In genomic region chr14:77141592-77142288, GRCh38 we compare ENCODE assay signal across 9 cellular contexts. TPM values are rescaled to one million over a fixed set of nuclear protein-coding genes. Genes with fewer than 3 reads are reported as not detected.
DNase-seq lines count a peak whose midpoint lies in the region; ATAC-seq and TF ChIP-seq lines count a peak whose summit lies in the region.
"Had no signal": no experiment of that assay in that cellular context is flagged by ENCODE, and none has a peak within 500 bp of the region (broad histone marks: within the 10 kb centered on the region; RNA-seq: fewer than 3 reads in every experiment).

Gene ZDHHC22 (minus strand): TSS chr14:77141791. CDS start chr14:77139738, 2,053 bp downstream.

- no peak within 1 kb of the TSS for H3K9ac ChIP-seq in fibroblast of lung (ENCODE audit: insufficient read depth, low read length)

- no peaks in the 10 kb centered on the region for H3K36me3 ChIP-seq in DOHH2 (ENCODE audit: control insufficient read depth, low read length)
- no peaks in the 10 kb centered on the region for H3K36me3 ChIP-seq in fibroblast of lung (ENCODE audit: control insufficient read depth, insufficient read depth, low read length)

- TF ChIP-seq CTCF in DOHH2 (IDR thresholded peaks at IDR 0.05; ENCODE audit: low read depth, low read length, poor library complexity, severe bottlenecking) (no peak), fibroblast of lung (conservative IDR thresholded peaks at IDR 0.05 in 1 of 2, IDR thresholded peaks at IDR 0.05 in 1 of 2; ENCODE audit: low read depth in 1 of 2, low read length in 2 of 2) (no peak)

- H3K79me2 ChIP-seq in DOHH2 (ENCODE audit: control insufficient read depth, low read length) = no peaks in the 10 kb centered on the region
- no peaks in the 10 kb centered on the region for H3K79me2 ChIP-seq in fibroblast of lung (ENCODE audit: control insufficient read depth, insufficient read depth, low read length)

- no peaks in the 10 kb centered on the region for H4K20me1 ChIP-seq in DOHH2 (ENCODE audit: control insufficient read depth, insufficient read depth, low read depth, low read length)
- H4K20me1 ChIP-seq in fibroblast of lung (ENCODE audit: control insufficient read depth, extremely low read depth, insufficient read depth, low read length) = no peaks in the 10 kb centered on the region

- intact Hi-C loops in posterior cingulate gyrus (cut with DNase I) = no loop called here

- H3K9me3 ChIP-seq in DOHH2 (ENCODE audit: control insufficient read depth, insufficient read depth, low read length) (no peaks in the 10 kb centered on the region), fibroblast of lung (ENCODE audit: control insufficient read depth, insufficient read depth, low read depth, low read length) (no peaks in the 10 kb centered on the region)

- 0 out of 2 replicates have a peak within 1 kb of the TSS, but pooled peaks have one; percentile 4 for H3K4me3 ChIP-seq in DOHH2 (ENCODE audit: low read length)
- peak within 1 kb of the TSS in 1 of 4 experiments; percentile 7 for H3K4me3 ChIP-seq in fibroblast of lung (replicated peaks in 1 of 4; ENCODE audit: control extremely low read depth in 1 of 4, insufficient read depth in 1 of 4, low read depth in 3 of 4, low read length in 4 of 4)

- H3K4me2 ChIP-seq in DOHH2 (ENCODE audit: low read length) (peak within 1 kb of the TSS; percentile 42), fibroblast of lung (ENCODE audit: extremely low read depth, insufficient read depth, low read length) (peak within 1 kb of the TSS; percentile 25)

- no peaks in the 10 kb centered on the region for H3F3A ChIP-seq in DOHH2 (ENCODE audit: control insufficient read depth, insufficient read depth)

- H3K4me1 ChIP-seq in DOHH2 (ENCODE audit: control insufficient read depth, low read length) = peaks cover 13% of the 10 kb centered on the region
- no peaks in the 10 kb centered on the region for H3K4me1 ChIP-seq in fibroblast of lung (ENCODE audit: control insufficient read depth, extremely low read depth, insufficient read depth, low read length)

- H2AFZ ChIP-seq in fibroblast of lung (ENCODE audit: low read length) = no peak within 1 kb of the TSS

- H3K9me2 ChIP-seq in DOHH2 (replicated peaks; ENCODE audit: control insufficient read depth, low read length) = no peaks in the 10 kb centered on the region

- DNase-seq in NCI-H510A treated with DMSO at 0.1 percent for 48 hours (lab: John Stamatoyannopoulos, UW) (peak; percentile 42), fibroblast of lung (ENCODE audit: low read depth in 2 of 2) (no peak), posterior cingulate gyrus (peak; percentile 50 to 94 (median 66)), cortex of kidney (lab: John Stamatoyannopoulos, UW) (no peak), GDM1 (lab: John Stamatoyannopoulos, UW) (no peak)

- no peak within 1 kb of the TSS for H3K27ac ChIP-seq in DOHH2 (ENCODE audit: low read depth, low read length)
- no peak within 1 kb of the TSS for H3K27ac ChIP-seq in fibroblast of lung (ENCODE audit: insufficient read depth, low read length)
- H3K27ac ChIP-seq: epithelial cell of prostate had no signal

- ATAC-seq in HG03457 (IDR thresholded peaks at IDR 0.05; ENCODE audit: unreplicated experiment) (no peak), HG02885 (IDR thresholded peaks at IDR 0.05; ENCODE audit: poor library complexity, unreplicated experiment) (no peak)

- H3K27me3 ChIP-seq in DOHH2 (ENCODE audit: control insufficient read depth, low read length) = peaks cover 93% of the 10 kb centered on the region
- H3K27me3 ChIP-seq in fibroblast of lung (ENCODE audit: control insufficient read depth, insufficient read depth, low read length) = peaks cover 60% of the 10 kb centered on the region

RNA-seq across cellular contexts. Expression of gene ZDHHC22, which starts in this region (rescaled TPM):
- total RNA-seq in fibroblast of lung = not detected in 2 replicates
- not detected in 2 replicates for polyA plus RNA-seq in fibroblast of lung
- polyA plus RNA-seq in fibroblast of lung (2012) = not detected in 2 replicates
- polyA minus RNA-seq in fibroblast of lung (ENCODE audit: low replicate concordance) = not detected in 2 replicates

Comparison
In these comparisons a context has a peak if more than half of its experiments do, and no peak if none do; other contexts are left out.
1. DNase-seq: peak in NCI-H510A treated with DMSO at 0.1 percent for 48 hours (single experiment) and posterior cingulate gyrus (10 of 10); none in fibroblast of lung (0 of 2), cortex of kidney (single experiment) and GDM1 (single experiment).